8 cellular contexts compared by ENCODE assay signal in genomic region chr1:156140879-156141707, GRCh38. TPM values are rescaled to one million over a fixed set of nuclear protein-coding genes. Genes with fewer than 3 reads are reported as not detected.
DNase-seq lines count a peak whose midpoint lies in the region; ATAC-seq and TF ChIP-seq lines count a peak whose summit lies in the region.

No MANE protein-coding gene starts in this region.

- H3K36me3 Mint-ChIP-seq in activated naive CD8-positive, alpha-beta T cell treated with anti-CD3 and anti-CD28 coated beads, Interleukin-2, amount 50 U/mL, for 24 hours (ENCODE audit: low read depth) = peaks cover 15% of the 10 kb centered on the region

- H4K8ac ChIP-seq in IMR-90 (ENCODE audit: low read depth in 2 of 2, low read length in 2 of 2) = no peak overlapping the region; a peak in 1 of 4 replicates

- H3K9me3 Mint-ChIP-seq in activated naive CD8-positive, alpha-beta T cell treated with anti-CD3 and anti-CD28 coated beads, Interleukin-2, amount 50 U/mL, for 24 hours = no peaks in the 10 kb centered on the region

- H3K4ac ChIP-seq in IMR-90 (ENCODE audit: low read depth, low read length) = no peak overlapping the region

- H3K27me3 ChIP-seq in IMR-90 (ENCODE audit: control insufficient read depth, insufficient read depth, low read length) (no peaks in the 10 kb centered on the region), hepatocyte (no peaks in the 10 kb centered on the region)

- H3K36me3 ChIP-seq in IMR-90 (ENCODE audit: control insufficient read depth, insufficient read depth, low read length) (peaks cover 50% of the 10 kb centered on the region), hepatocyte (replicated peaks; ENCODE audit: insufficient read depth, low read depth) (no peaks in the 10 kb centered on the region)

- H3K27me3 Mint-ChIP-seq in activated naive CD8-positive, alpha-beta T cell treated with anti-CD3 and anti-CD28 coated beads, Interleukin-2, amount 50 U/mL, for 24 hours = no peaks in the 10 kb centered on the region

- no peak overlapping the region for H3K9ac ChIP-seq in IMR-90 (ENCODE audit: low read depth, low read length)

- H4K20me1 ChIP-seq in IMR-90 (ENCODE audit: insufficient read depth, low read length) (peaks cover 50% of the 10 kb centered on the region), hepatocyte (ENCODE audit: insufficient read depth, poor library complexity, severe bottlenecking) (no peaks in the 10 kb centered on the region)

- peak; percentile 48 for DNase-seq in IMR-90
- DNase-seq in activated naive CD8-positive, alpha-beta T cell treated with anti-CD3 and anti-CD28 coated beads, Interleukin-2, amount 50 U/mL, for 24 hours = peak; percentile 65
- DNase-seq in hepatocyte (ENCODE audit: low spot score) = no peak
- peak; percentile 41 for DNase-seq in stimulated activated CD4-positive, alpha-beta T cell treated with anti-CD3 and anti-CD28 coated beads, Interleukin-4, amount 100 ng/mL, for 24 hours
- DNase-seq in hepatic stellate cell (ENCODE audit: low spot score) = no peak

- H3K9me2 ChIP-seq in hepatocyte (replicated peaks; ENCODE audit: insufficient read depth) = no peaks in the 10 kb centered on the region

- no peak overlapping the region for H3K4me3 Mint-ChIP-seq in activated naive CD8-positive, alpha-beta T cell treated with anti-CD3 and anti-CD28 coated beads, Interleukin-2, amount 50 U/mL, for 24 hours

- peak; percentile 33 for TF ChIP-seq RAD21 in IMR-90 (IDR thresholded peaks at IDR 0.05; ENCODE audit: low read length)

- no peak overlapping the region for H3K14ac ChIP-seq in IMR-90 (replicated peaks; ENCODE audit: low read depth, low read length)

- dilution Hi-C loops in IMR-90 (cut with HindIII; ENCODE audit: low sequenced_read_pairs, unreplicated experiment) = no loop called here

- peak; percentile 40 for TF ChIP-seq POLR2A in IMR-90 (IDR thresholded peaks at IDR 0.05; ENCODE audit: low read depth, low read length)

- H3K4me3 ChIP-seq in IMR-90 (ENCODE audit: insufficient read depth, low read depth, low read length) (no peak overlapping the region), hepatocyte (no peak overlapping the region)

- POLR2A ChIA-PET in IMR-90 (lab: Charles Lee; ENCODE audit: unreplicated experiment) = no interaction called here

- H2AK9ac ChIP-seq in IMR-90 (replicated peaks; ENCODE audit: low read depth, low read length, poor library complexity) = peak overlapping the region; percentile 25

- in situ Hi-C loops in IMR-90 (cut with MboI; ENCODE audit: low sequenced_read_pairs) = no loop called here

- H3K79me2 ChIP-seq in hepatocyte = no peaks in the 10 kb centered on the region

- no peak overlapping the region for H3K23ac ChIP-seq in IMR-90 (ENCODE audit: low read depth, low read length)

- no peak overlapping the region for H4K5ac ChIP-seq in IMR-90 (ENCODE audit: low read depth, low read length)

- no peak overlapping the region for H3K56ac ChIP-seq in IMR-90 (ENCODE audit: extremely low read depth, insufficient read depth, low read length)

- H3K18ac ChIP-seq in IMR-90 (ENCODE audit: low read depth, low read length) = no peak overlapping the region

- no peak overlapping the region for H2BK120ac ChIP-seq in IMR-90 (ENCODE audit: low read depth, low read length)

- no peak overlapping the region for H4K91ac ChIP-seq in IMR-90 (ENCODE audit: insufficient read depth, low read depth, low read length)

- H2AK5ac ChIP-seq in IMR-90 (ENCODE audit: low read depth, low read length) = no peak overlapping the region

- H3K27ac Mint-ChIP-seq in activated naive CD8-positive, alpha-beta T cell treated with anti-CD3 and anti-CD28 coated beads, Interleukin-2, amount 50 U/mL, for 24 hours = no peak overlapping the region

- no peak overlapping the region for H2BK15ac ChIP-seq in IMR-90 (ENCODE audit: low read depth, low read length)

- no TSS peak for BruUV-seq in IMR-90 (replicated peaks; lab: Mats Ljungman, UMichigan)

- CTCF ChIA-PET in IMR-90 (lab: Yijun Ruan, JAX) = interaction anchor here (1.2 to 1.6 kb wide), 2 partner anchors 19 to 45 kb away, joined by 3 to 7 read pairs; no protein-coding TSS in a partner anchor

- no peak overlapping the region for H2BK20ac ChIP-seq in IMR-90 (ENCODE audit: low read depth, low read length)

- TF ChIP-seq CTCF in C4-2B (conservative IDR thresholded peaks at IDR 0.05) (peak; percentile 70), IMR-90 (conservative IDR thresholded peaks at IDR 0.05; ENCODE audit: low read depth, low read length) (peak; percentile 46), hepatocyte (IDR thresholded peaks at IDR 0.05; ENCODE audit: poor library complexity) (peak; percentile 47)

- intact Hi-C loops in IMR-90 (cut with micrococcal nuclease) = loop anchor here (2.0 kb wide), 1 partner anchor 44 kb away; no protein-coding TSS in a partner anchor

- H3K4me1 Mint-ChIP-seq in activated naive CD8-positive, alpha-beta T cell treated with anti-CD3 and anti-CD28 coated beads, Interleukin-2, amount 50 U/mL, for 24 hours = peaks cover 10% of the 10 kb centered on the region

- no peak overlapping the region for H3K27ac ChIP-seq in C4-2B
- H3K27ac ChIP-seq in IMR-90 (ENCODE audit: insufficient read depth, low read length) = no peak overlapping the region
- H3K27ac ChIP-seq in hepatocyte = no peak overlapping the region

- H3K9me1 ChIP-seq in IMR-90 (ENCODE audit: insufficient read depth, low read length) = 0 out of 2 replicates have a peak, but pooled peaks cover 8% of the 10 kb centered on the region

- 53% methylated on average over 4 of the region's 20 CpGs; no CpG with 5 or more reads in 1 of the 2 experiments for WGBS in IMR-90 (ENCODE audit: extremely low coverage in 2 of 2, insufficient read length in 1 of 2), 2 experiments
- 68% methylated on average over 20 of the region's 20 CpGs for WGBS in hepatocyte (ENCODE audit: low lambda C conversion rate, missing lambda C conversion rate)

- peaks cover 13 to 53% of the 10 kb centered on the region in 2 experiments; a peak in 3 of 4 replicates for H3K79me1 ChIP-seq in IMR-90 (ENCODE audit: low read depth in 1 of 2, low read length in 2 of 2)

- peak overlapping the region; percentile 40 for H2AFZ ChIP-seq in IMR-90 (replicated peaks; ENCODE audit: low read length, poor library complexity)
- no peak overlapping the region for H2AFZ ChIP-seq in hepatocyte

- H3K4me1 ChIP-seq in IMR-90 (ENCODE audit: control insufficient read depth, insufficient read depth, low read length) = peaks cover 11% of the 10 kb centered on the region; the same call in 1 of the 2 replicates
- H3K4me1 ChIP-seq in hepatocyte (ENCODE audit: insufficient read depth) = no peaks in the 10 kb centered on the region

- ATAC-seq in IMR-90 (ENCODE audit: low read depth) (peak; percentile 30), HG03469 (IDR thresholded peaks at IDR 0.05; ENCODE audit: unreplicated experiment) (no peak), HG02870 (IDR thresholded peaks at IDR 0.05; ENCODE audit: unreplicated experiment) (no peak)
- no peak for ATAC-seq in activated naive CD8-positive, alpha-beta T cell treated with anti-CD3 and anti-CD28 coated beads, Interleukin-2, amount 50 U/mL, for 24 hours

- H3K4me2 ChIP-seq in IMR-90 (ENCODE audit: low read depth, low read length) (no peak overlapping the region), hepatocyte (no peak overlapping the region)

- no peak overlapping the region for H2BK5ac ChIP-seq in IMR-90 (ENCODE audit: low read depth, low read length, poor library complexity, severe bottlenecking)

- H3K9me3 ChIP-seq in IMR-90 (ENCODE audit: control insufficient read depth, insufficient read depth, low read length) (no peaks in the 10 kb centered on the region), hepatocyte (ENCODE audit: low read depth) (no peaks in the 10 kb centered on the region)

TF ChIP-seq in IMR-90, 13 proteins besides CTCF, POLR2A, EP300 and RAD21 (continues in another document):
- TF ChIP-seq CHD1 (IDR thresholded peaks at IDR 0.05; ENCODE audit: low read depth, low read length) (no peak), RCOR1 (IDR thresholded peaks at IDR 0.05; ENCODE audit: insufficient replicate concordance, low read length) (no peak), USF2 (IDR thresholded peaks at IDR 0.05; ENCODE audit: low read depth, low read length) (peak; percentile 34)

RNA-seq across cellular contexts. Expression of gene SEMA4A, which starts 12.3 kb away (rescaled TPM):
- total RNA-seq in IMR-90 (2012; rRNA removed) = 0.18 and 0.28 TPM in 2 replicates
- polyA plus RNA-seq in IMR-90 (2012; rRNA removed) = 0.86 and 1.4 TPM in 2 replicates
- 0.15 and 0.41 TPM in 2 replicates for polyA plus RNA-seq in IMR-90 (2012; cell fraction: cytosol; rRNA removed)
- polyA plus RNA-seq in IMR-90 (2012; cell fraction: nucleus; rRNA removed; ENCODE audit: low replicate concordance) = 10.3 and 13.3 TPM in 2 replicates
- total RNA-seq in hepatocyte = 1.4 and 2.1 TPM in 2 replicates
- polyA plus RNA-seq in hepatocyte = 1.3 and 2.6 TPM in 2 replicates

RNA-seq across cellular contexts. Expression of gene LMNA, which starts 26.6 kb away (rescaled TPM):
- total RNA-seq in IMR-90 (2012; rRNA removed) (753 and 755 TPM in 2 replicates), hepatocyte (161 and 208 TPM in 2 replicates)
- polyA plus RNA-seq in IMR-90 (2012; rRNA removed) (563 and 927 TPM in 2 replicates), hepatocyte (345 and 402 TPM in 2 replicates)
- polyA plus RNA-seq in IMR-90 (2012; cell fraction: cytosol; rRNA removed) = 602 and 638 TPM in 2 replicates
- 1,137 and 1,144 TPM in 2 replicates for polyA plus RNA-seq in IMR-90 (2012; cell fraction: nucleus; rRNA removed; ENCODE audit: low replicate concordance)

RNA-seq across cellular contexts. Expression of gene SLC25A44, which starts 52.8 kb away (rescaled TPM):
- total RNA-seq in IMR-90 (2012; rRNA removed) (12.7 and 12.8 TPM in 2 replicates), hepatocyte (16.9 TPM in 2 replicates)
- polyA plus RNA-seq in IMR-90 (2012; rRNA removed) (19.7 and 20.2 TPM in 2 replicates), hepatocyte (18.1 and 19.3 TPM in 2 replicates)
- 10.9 and 12.2 TPM in 2 replicates for polyA plus RNA-seq in IMR-90 (2012; cell fraction: cytosol; rRNA removed)
- polyA plus RNA-seq in IMR-90 (2012; cell fraction: nucleus; rRNA removed; ENCODE audit: low replicate concordance) = 12.2 and 20.8 TPM in 2 replicates

RNA-seq across cellular contexts. Expression of gene MEX3A, which starts 58.8 kb away (rescaled TPM):
- 2.3 and 2.5 TPM in 2 replicates for total RNA-seq in IMR-90 (2012; rRNA removed)
- 9.0 and 11.6 TPM in 2 replicates for polyA plus RNA-seq in IMR-90 (2012; rRNA removed)
- 4.0 and 8.8 TPM in 2 replicates for polyA plus RNA-seq in IMR-90 (2012; cell fraction: cytosol; rRNA removed)
- 14.6 and 16.6 TPM in 2 replicates for polyA plus RNA-seq in IMR-90 (2012; cell fraction: nucleus; rRNA removed; ENCODE audit: low replicate concordance)
- total RNA-seq in hepatocyte = 11.0 and 12.0 TPM in 2 replicates
- polyA plus RNA-seq in hepatocyte = 9.3 and 10.8 TPM in 2 replicates

Comparison
In these comparisons a context has a peak if more than half of its experiments do, and no peak if none do; other contexts are left out.
1. DNase-seq: peak in IMR-90 (single experiment), activated naive CD8-positive, alpha-beta T cell treated with anti-CD3 and anti-CD28 coated beads, Interleukin-2, amount 50 U/mL, for 24 hours (single experiment) and stimulated activated CD4-positive, alpha-beta T cell treated with anti-CD3 and anti-CD28 coated beads, Interleukin-4, amount 100 ng/mL, for 24 hours (single experiment); none in hepatocyte (single experiment) and hepatic stellate cell (single experiment).
2. Peak in every context shown above with its lines, with median percentiles within 50 percentile points of each other: CTCF ChIP-seq.